In the genomic region with DNA sequence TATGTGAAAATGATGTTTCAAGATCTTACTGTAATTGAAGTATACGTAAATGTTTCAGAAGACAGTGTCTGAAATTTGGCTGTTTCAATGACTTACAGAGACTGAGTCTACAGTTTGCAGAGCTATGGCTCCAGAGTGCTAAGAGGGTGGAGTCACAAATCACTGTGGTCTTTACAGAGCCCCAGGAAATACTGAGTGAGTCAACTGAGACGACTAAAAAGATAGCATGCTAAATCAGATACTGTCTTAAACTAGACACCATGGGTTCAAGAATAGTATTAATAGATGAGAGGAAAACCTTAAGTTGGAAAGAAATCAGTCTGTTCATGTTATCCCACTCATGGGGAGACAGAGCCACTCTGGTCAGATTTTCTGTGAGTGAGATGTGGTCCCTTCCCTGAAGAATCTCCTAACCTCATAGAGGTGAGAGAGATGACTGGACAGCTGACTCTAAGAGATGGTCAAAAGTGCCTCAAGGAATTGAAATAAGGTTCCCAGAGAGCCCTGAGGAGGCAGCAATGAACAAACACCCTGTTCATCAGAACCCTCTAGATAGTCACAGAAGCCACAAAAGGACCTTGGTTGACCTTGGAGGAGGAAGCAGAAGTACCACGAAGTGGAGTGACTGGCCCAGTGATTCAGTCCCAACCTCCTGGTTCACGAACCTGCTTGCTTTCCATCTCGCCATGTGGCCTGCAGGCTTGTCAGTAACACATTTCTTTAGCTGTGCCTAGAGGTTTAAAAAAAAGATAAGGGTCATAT, we compare ENCODE assay signal across 1 cellular context.
TF ChIP-seq lines count a peak whose summit lies in the region.

No MANE protein-coding gene starts in this region.

TF ChIP-seq in endothelial cell of umbilical vein, 7 proteins besides CTCF, POLR2A, EP300 and RAD21:
- TF ChIP-seq FOS (IDR thresholded peaks at IDR 0.05; ENCODE audit: borderline replicate concordance, insufficient read depth, low read length) (peak; percentile 28), POLR2AphosphoS5 (IDR thresholded peaks at IDR 0.05; ENCODE audit: insufficient read depth, low read depth, low read length) (no peak), EZH2 (IDR thresholded peaks at IDR 0.05; ENCODE audit: borderline replicate concordance, low read depth, low read length, severe bottlenecking) (no peak), JUN (IDR thresholded peaks at IDR 0.05; ENCODE audit: borderline replicate concordance, insufficient read depth, insufficient read length, low read depth) (no peak), GATA2 (IDR thresholded peaks at IDR 0.05; ENCODE audit: insufficient read depth, insufficient read length, low read depth, low read length) (peak; percentile 76), MYC (IDR thresholded peaks at IDR 0.05; ENCODE audit: low read depth, low read length) (no peak)
- TF ChIP-seq, protein P1, sequence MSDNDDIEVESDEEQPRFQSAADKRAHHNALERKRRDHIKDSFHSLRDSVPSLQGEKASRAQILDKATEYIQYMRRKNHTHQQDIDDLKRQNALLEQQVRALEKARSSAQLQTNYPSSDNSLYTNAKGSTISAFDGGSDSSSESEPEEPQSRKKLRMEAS (IDR thresholded peaks at IDR 0.05; ENCODE audit: insufficient read depth, insufficient read length) = no peak
